ENCODE assay signal across 10 cellular contexts in the genomic region with DNA sequence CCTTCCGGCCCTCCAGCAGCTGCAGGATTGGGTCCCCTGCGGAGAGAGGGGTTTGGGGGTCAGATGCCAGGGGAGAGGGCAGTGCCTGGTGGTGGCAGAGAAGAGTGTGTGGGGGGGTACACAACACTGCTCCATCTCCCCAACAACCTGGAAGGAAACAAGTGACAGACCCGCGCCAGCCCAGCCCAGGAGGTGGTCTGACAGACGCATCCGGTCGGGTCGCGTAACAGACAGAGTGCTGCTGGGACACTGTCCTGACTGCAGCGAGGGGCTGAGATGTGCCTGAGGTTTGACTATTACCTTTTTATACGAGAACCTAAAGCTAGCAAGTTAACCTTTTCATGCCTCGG. TPM values are rescaled to one million over a fixed set of nuclear protein-coding genes. Genes with fewer than 3 reads are reported as not detected.
DNase-seq lines count a peak whose midpoint lies in the region; FAIRE-seq and TF ChIP-seq lines count a peak whose summit lies in the region.
"Had no signal": no experiment of that assay in that cellular context is flagged by ENCODE, and none has a peak within 500 bp of the region (broad histone marks: within the 10 kb centered on the region; RNA-seq: fewer than 3 reads in every experiment).

No MANE protein-coding gene starts in this region.

- no peaks in the 10 kb centered on the region for H3K9me2 ChIP-seq in OCI-LY7 (ENCODE audit: insufficient read depth, low read length)

- no peak overlapping the region for H3K56ac ChIP-seq in H1 (replicated peaks; ENCODE audit: insufficient read length, low read depth, low read length)

- CTCF ChIA-PET in OCI-LY7 (lab: Charles Lee; ENCODE audit: unreplicated experiment) (interaction anchor here (1.0 to 1.5 kb wide), 2 partner anchors 48 to 63 kb away, joined by 5 to 6 read pairs; partner anchors contain the start of gene GALK1), H1 (lab: Charles Lee; ENCODE audit: partially characterized antibody) (interaction anchor here (0.8 to 21.9 kb wide), 18 partner anchors 8 to 168 kb away, joined by 3 to 563 read pairs (median 7); partner anchors contain the start of genes GALK1, UNC13D, UNK and WBP2)

- no peak for FAIRE-seq in H1 (lab: Jason Lieb, UNC)
- FAIRE-seq: endometrium had no signal

- 0 out of 2 replicates have a peak, but pooled peaks cover 2% of the 10 kb centered on the region for H3K79me1 ChIP-seq in H1 (ENCODE audit: low read depth, low read length)

- H3K36me3 ChIP-seq in OCI-LY7 (ENCODE audit: insufficient read depth, low read length) (peaks cover 17% of the 10 kb centered on the region), H1 (ENCODE audit: control insufficient read depth in 2 of 4, insufficient read depth in 4 of 4, low read length in 3 of 4) (peaks cover 2 to 14% (median 12%) of the 10 kb centered on the region in 4 experiments; a peak in 7 of 8 replicates), rectal smooth muscle tissue (ENCODE audit: control insufficient read depth, insufficient read depth, low read length) (peaks cover 7% of the 10 kb centered on the region)

- H3K9me3 ChIP-seq in OCI-LY7 (ENCODE audit: low read length): no peaks in the 10 kb centered on the region
- H3K9me3 ChIP-seq in H1 (ENCODE audit: insufficient read depth in 2 of 2, low read depth in 1 of 2, low read length in 1 of 2): no peaks in the 10 kb centered on the region

- H3K79me2 ChIP-seq in OCI-LY7 (ENCODE audit: insufficient read depth, low read depth, low read length): no peaks in the 10 kb centered on the region
- H3K79me2 ChIP-seq in H1 (ENCODE audit: control insufficient read depth in 1 of 2, insufficient read depth in 2 of 2, low read length in 2 of 2): no peaks in the 10 kb centered on the region

- H3K18ac ChIP-seq in H1 (ENCODE audit: extremely low read depth, low read length): peak overlapping the region; percentile 87

- H3K4me1 ChIP-seq in OCI-LY7 (ENCODE audit: insufficient read depth, low read length, poor library complexity, severe bottlenecking): peaks cover 25% of the 10 kb centered on the region
- H3K4me1 ChIP-seq in H1 (replicated peaks in 1 of 4; ENCODE audit: control insufficient read depth in 3 of 4, insufficient read depth in 4 of 4, low read length in 3 of 4): peaks cover 0 to 31% (median 25%) of the 10 kb centered on the region in 4 experiments; a peak in 6 of 7 replicates
- H3K4me1 ChIP-seq in rectal smooth muscle tissue (ENCODE audit: control insufficient read depth, insufficient read depth, low read length): peaks cover 5% of the 10 kb centered on the region

- H3K4me3 ChIP-seq in GM12865 (ENCODE audit: low read depth, low read length): peak overlapping the region; percentile 44
- peak overlapping the region; percentile 39 for H3K4me3 ChIP-seq in OCI-LY7 (ENCODE audit: low read depth, low read length, poor library complexity, severe bottlenecking)
- peak overlapping the region in 3 of 4 experiments; percentile 27 to 53 (median 45); a peak in 6 of 8 replicates for H3K4me3 ChIP-seq in H1 (ENCODE audit: extremely low read depth in 1 of 4, insufficient read depth in 2 of 4, low read depth in 3 of 4, low read length in 4 of 4)
- peak overlapping the region; percentile 66 for H3K4me3 ChIP-seq in rectal smooth muscle tissue (ENCODE audit: low read length)

- H3K4me2 ChIP-seq in OCI-LY7 (ENCODE audit: low read length) (peak overlapping the region; percentile 49; the same call in 1 of the 2 replicates), H1 (ENCODE audit: insufficient read depth in 1 of 2, low read depth in 2 of 2, low read length in 2 of 2) (peak overlapping the region; percentile 19 to 81; a peak in 3 of 4 replicates)

- peaks cover 2% of the 10 kb centered on the region; the same call in 1 of the 2 replicates for H3K23me2 ChIP-seq in H1 (ENCODE audit: low read depth, low read length)

- H2BK20ac ChIP-seq in H1 (ENCODE audit: low read length): no peak overlapping the region

- H3K27me3 ChIP-seq in H1 (replicated peaks in 1 of 4; ENCODE audit: control insufficient read depth in 3 of 4, extremely low read depth in 1 of 4, insufficient read depth in 3 of 4, low read length in 3 of 4): no peaks in the 10 kb centered on the region
- no peaks in the 10 kb centered on the region for H3K27me3 ChIP-seq in rectal smooth muscle tissue (ENCODE audit: control insufficient read depth, insufficient read depth, low read length)

- H2AFZ ChIP-seq in OCI-LY7 (ENCODE audit: low read length) (no peak overlapping the region), H1 (ENCODE audit: low read length) (peak overlapping the region; percentile 47; the same call in 1 of the 2 replicates)

- WGBS in H1 (ENCODE audit: extremely low coverage in 1 of 2, insufficient coverage in 1 of 2, insufficient read length in 1 of 2, insufficient replicate concordance in 2 of 2, low coverage in 1 of 2, low lambda C conversion rate in 2 of 2, missing lambda C conversion rate in 1 of 2), 2 experiments: 63% methylated on average over 12 of the region's 12 CpGs; no CpG with 5 or more reads in 1 of the 2 experiments

- H3K14ac ChIP-seq in H1 (ENCODE audit: insufficient read length): no peak overlapping the region

- H2BK5ac ChIP-seq in H1 (ENCODE audit: low read depth, low read length): 0 out of 2 replicates have a peak overlapping the region, but pooled peaks have one; percentile 26

- no peak overlapping the region for H2BK15ac ChIP-seq in H1 (ENCODE audit: low read length)

- TF ChIP-seq POLR2A in H1 (IDR thresholded peaks at IDR 0.05; ENCODE audit: control extremely low read depth in 1 of 2, low read depth in 2 of 2, low read length in 2 of 2): peak in 1 of 2 experiments; percentile 11; a peak in 1 of 3 replicates

- peak overlapping the region; percentile 63; the same call in 1 of the 2 replicates for H2BK12ac ChIP-seq in H1 (ENCODE audit: low read depth, low read length)

- 0 out of 2 replicates have a peak overlapping the region, but pooled peaks have one; percentile 90 for H4K8ac ChIP-seq in H1 (ENCODE audit: extremely low read depth, insufficient read depth, low read length)

- intact Hi-C loops in OCI-LY7 (cut with micrococcal nuclease; ENCODE audit: unreplicated experiment): no loop called here

- no peak overlapping the region for H4K5ac ChIP-seq in H1 (ENCODE audit: insufficient read length, low read depth, low read length)

- no peak for TF ChIP-seq RAD21 in H1 (IDR thresholded peaks at IDR 0.05 in 1 of 2, conservative IDR thresholded peaks at IDR 0.05 in 1 of 2; ENCODE audit: low read depth in 2 of 2, low read length in 2 of 2)

- DNase-seq in GM12865 (ENCODE audit: low read depth) (no peak), OCI-LY7 (ENCODE audit: low spot score) (no peak), H1 (ENCODE audit: low read depth in 1 of 2, low spot score in 2 of 2) (no peak), pons (ENCODE audit: low spot score) (no peak), NCI-H526 (lab: John Stamatoyannopoulos, UW) (no peak), HT-29 (ENCODE audit: low spot score) (no peak), OCI-M1 (lab: John Stamatoyannopoulos, UW) (no peak)
- DNase-seq: T1000 had no signal

- H3K27ac ChIP-seq in OCI-LY7 (ENCODE audit: low read depth, low read length, poor library complexity, severe bottlenecking): no peak overlapping the region
- peak overlapping the region; percentile 13; the same call in 1 of the 2 replicates for H3K27ac ChIP-seq in H1 (ENCODE audit: low read depth, low read length)
- peak overlapping the region; percentile 78 for H3K27ac ChIP-seq in rectal smooth muscle tissue (ENCODE audit: low read depth, low read length)

- TF ChIP-seq CTCF in GM12865 (IDR thresholded peaks at IDR 0.05; ENCODE audit: insufficient read depth, low read depth, low read length, missing control alignments) (no peak), OCI-LY7 (conservative IDR thresholded peaks at IDR 0.05; ENCODE audit: low read length) (no peak), H1 (IDR thresholded peaks at IDR 0.05; ENCODE audit: control extremely low read depth in 1 of 3, insufficient read depth in 1 of 3, low read depth in 1 of 3, low read length in 3 of 3) (no peak)

- H2AK5ac ChIP-seq in H1 (ENCODE audit: low read depth, low read length): no peak overlapping the region

- H4K91ac ChIP-seq in H1 (replicated peaks; ENCODE audit: insufficient read length, low read length): no peak overlapping the region

- H3K23ac ChIP-seq in H1 (ENCODE audit: insufficient read length): no peak overlapping the region

- H2BK120ac ChIP-seq in H1 (replicated peaks; ENCODE audit: low read depth, low read length): no peak overlapping the region

- POLR2A ChIA-PET in OCI-LY7 (lab: Charles Lee) (no interaction called here), H1 (lab: Charles Lee; ENCODE audit: partially characterized antibody) (interaction anchor here (0.6 to 16.0 kb wide), 15 partner anchors 8 to 278 kb away, joined by 3 to 216 read pairs (median 5); partner anchors contain the start of genes SMIM5 and UNK)

- no peak overlapping the region for H3K4ac ChIP-seq in H1 (replicated peaks; ENCODE audit: insufficient read length, low read depth, low read length)

- BruUV-seq in OCI-LY7 (replicated peaks; lab: Mats Ljungman, UMichigan): no TSS peak

- H3K9ac ChIP-seq in H1 (replicated peaks in 1 of 4; ENCODE audit: extremely low read depth in 1 of 4, low read depth in 3 of 4, low read length in 3 of 4): peak overlapping the region in 1 of 4 experiments; percentile 33; a peak in 2 of 7 replicates
- H3K9ac ChIP-seq in rectal smooth muscle tissue (ENCODE audit: low read length): no peak overlapping the region

- TF ChIP-seq EP300 in H1 (IDR thresholded peaks at IDR 0.05; ENCODE audit: borderline replicate concordance in 1 of 2, low read depth in 2 of 2, low read length in 2 of 2): no peak

- no peaks in the 10 kb centered on the region for H4K20me1 ChIP-seq in OCI-LY7 (ENCODE audit: insufficient read depth, low read length)
- H4K20me1 ChIP-seq in H1 (replicated peaks in 1 of 2; ENCODE audit: control insufficient read depth in 1 of 2, insufficient read depth in 2 of 2, low read length in 2 of 2): no peaks in the 10 kb centered on the region

RNA-seq across cellular contexts. Expression of gene UNC13D, which starts 16.2 kb away (rescaled TPM):
- 7.1 and 8.0 TPM in 2 replicates for total RNA-seq in OCI-LY7 (2014; rRNA removed; shearing (Covaris generic))
- 12.2 and 17.8 TPM in 2 replicates for total RNA-seq in OCI-LY7 (2022)
- 7.5 and 8.4 TPM in 2 replicates for total RNA-seq in H1 (2021; fragmentation: NEBNext Ultra II Directional; extraction: Animal tissue kit (Norgen Biotek cat#: 25700))
- 3.6 and 5.2 TPM in 2 replicates for polyA plus RNA-seq in H1 (2011; rRNA removed)
- 77.7 TPM for polyA plus RNA-seq in H1 (2011; cell fraction: cytosol; rRNA removed)
- polyA plus RNA-seq in H1 (2011; cell fraction: nucleus; rRNA removed): 15.5 TPM
- 4.1 to 10.3 TPM (median 7.8 TPM) in 4 replicates for polyA plus RNA-seq in H1 (2012, experiment 1 of 2)
- polyA plus RNA-seq in H1 (2012, experiment 2 of 2): 1.9 TPM
- polyA plus RNA-seq in H1 (2013, experiment 1 of 2): 3.7 TPM
- polyA plus RNA-seq in H1 (2013, experiment 2 of 2): 4.2 TPM
- 1.9 and 2.0 TPM in 2 replicates for polyA minus RNA-seq in H1 (2011; rRNA and poly(A)+ RNA removed)
- polyA minus RNA-seq in H1 (2011; cell fraction: cytosol; rRNA and poly(A)+ RNA removed): 3.7 TPM
- 3.7 TPM for polyA minus RNA-seq in H1 (2011; cell fraction: nucleus; rRNA and poly(A)+ RNA removed)
- total RNA-seq in HT-29 (2014; rRNA removed; shearing (Covaris generic)): 37.5 and 43.5 TPM in 2 replicates

RNA-seq across cellular contexts. Expression of gene WBP2, which starts 27.1 kb away (rescaled TPM):
- total RNA-seq in OCI-LY7 (2014; rRNA removed; shearing (Covaris generic)): 24.1 and 29.9 TPM in 2 replicates
- 117 and 123 TPM in 2 replicates for total RNA-seq in OCI-LY7 (2022)
- 61.8 and 71.2 TPM in 2 replicates for total RNA-seq in H1 (2021; fragmentation: NEBNext Ultra II Directional; extraction: Animal tissue kit (Norgen Biotek cat#: 25700))
- 48.2 and 72.0 TPM in 2 replicates for polyA plus RNA-seq in H1 (2011; rRNA removed)
- polyA plus RNA-seq in H1 (2011; cell fraction: cytosol; rRNA removed): 19.9 TPM
- 66.9 TPM for polyA plus RNA-seq in H1 (2011; cell fraction: nucleus; rRNA removed)
- 66.8 to 74.2 TPM (median 69.2 TPM) in 4 replicates for polyA plus RNA-seq in H1 (2012, experiment 1 of 2)
- polyA plus RNA-seq in H1 (2012, experiment 2 of 2): 67.1 TPM
- 61.6 TPM for polyA plus RNA-seq in H1 (2013, experiment 1 of 2)
- 60.1 TPM for polyA plus RNA-seq in H1 (2013, experiment 2 of 2)
- polyA minus RNA-seq in H1 (2011; rRNA and poly(A)+ RNA removed): 29.7 and 44.3 TPM in 2 replicates
- polyA minus RNA-seq in H1 (2011; cell fraction: cytosol; rRNA and poly(A)+ RNA removed): 31.1 TPM
- 30.8 TPM for polyA minus RNA-seq in H1 (2011; cell fraction: nucleus; rRNA and poly(A)+ RNA removed)
- 26.8 and 30.9 TPM in 2 replicates for total RNA-seq in HT-29 (2014; rRNA removed; shearing (Covaris generic))

RNA-seq across cellular contexts. Expression of gene UNK, which starts 43.4 kb away (rescaled TPM):
- 41.5 and 44.0 TPM in 2 replicates for total RNA-seq in OCI-LY7 (2014; rRNA removed; shearing (Covaris generic))
- total RNA-seq in OCI-LY7 (2022): 67.6 and 77.3 TPM in 2 replicates
- 33.0 and 33.3 TPM in 2 replicates for total RNA-seq in H1 (2021; fragmentation: NEBNext Ultra II Directional; extraction: Animal tissue kit (Norgen Biotek cat#: 25700))
- polyA plus RNA-seq in H1 (2011; rRNA removed): 24.2 and 28.9 TPM in 2 replicates
- polyA plus RNA-seq in H1 (2011; cell fraction: cytosol; rRNA removed): 25.1 TPM
- 45.5 TPM for polyA plus RNA-seq in H1 (2011; cell fraction: nucleus; rRNA removed)
- polyA plus RNA-seq in H1 (2012, experiment 1 of 2): 22.6 to 27.0 TPM (median 24.8 TPM) in 4 replicates
- polyA plus RNA-seq in H1 (2012, experiment 2 of 2): 14.6 TPM
- 19.3 TPM for polyA plus RNA-seq in H1 (2013, experiment 1 of 2)
- 19.1 TPM for polyA plus RNA-seq in H1 (2013, experiment 2 of 2)
- 52.1 and 62.7 TPM in 2 replicates for polyA minus RNA-seq in H1 (2011; rRNA and poly(A)+ RNA removed)
- polyA minus RNA-seq in H1 (2011; cell fraction: cytosol; rRNA and poly(A)+ RNA removed): 38.1 TPM
- 75.4 TPM for polyA minus RNA-seq in H1 (2011; cell fraction: nucleus; rRNA and poly(A)+ RNA removed)
- total RNA-seq in HT-29 (2014; rRNA removed; shearing (Covaris generic)): 23.6 and 24.9 TPM in 2 replicates

RNA-seq across cellular contexts. Expression of gene TRIM47, which starts 50.4 kb away (rescaled TPM):
- total RNA-seq in OCI-LY7 (2014; rRNA removed; shearing (Covaris generic)): 32.7 and 41.9 TPM in 2 replicates
- total RNA-seq in OCI-LY7 (2022): 21.6 and 25.9 TPM in 2 replicates
- total RNA-seq in H1 (2021; fragmentation: NEBNext Ultra II Directional; extraction: Animal tissue kit (Norgen Biotek cat#: 25700)): 5.1 and 6.4 TPM in 2 replicates
- polyA plus RNA-seq in H1 (2011; rRNA removed): 6.3 and 11.6 TPM in 2 replicates
- polyA plus RNA-seq in H1 (2011; cell fraction: cytosol; rRNA removed): 6.2 TPM
- polyA plus RNA-seq in H1 (2011; cell fraction: nucleus; rRNA removed): 12.1 TPM
- polyA plus RNA-seq in H1 (2012, experiment 1 of 2): 5.0 to 8.3 TPM (median 5.5 TPM) in 4 replicates
- 5.4 TPM for polyA plus RNA-seq in H1 (2012, experiment 2 of 2)
- 5.7 TPM for polyA plus RNA-seq in H1 (2013, experiment 1 of 2)
- 6.1 TPM for polyA plus RNA-seq in H1 (2013, experiment 2 of 2)
- polyA minus RNA-seq in H1 (2011; rRNA and poly(A)+ RNA removed): 2.6 and 3.7 TPM in 2 replicates
- 5.0 TPM for polyA minus RNA-seq in H1 (2011; cell fraction: cytosol; rRNA and poly(A)+ RNA removed)
- polyA minus RNA-seq in H1 (2011; cell fraction: nucleus; rRNA and poly(A)+ RNA removed): 6.2 TPM
- 65.7 and 69.5 TPM in 2 replicates for total RNA-seq in HT-29 (2014; rRNA removed; shearing (Covaris generic))
